ENCODE assay signal across 1 cellular context in the genomic region with DNA sequence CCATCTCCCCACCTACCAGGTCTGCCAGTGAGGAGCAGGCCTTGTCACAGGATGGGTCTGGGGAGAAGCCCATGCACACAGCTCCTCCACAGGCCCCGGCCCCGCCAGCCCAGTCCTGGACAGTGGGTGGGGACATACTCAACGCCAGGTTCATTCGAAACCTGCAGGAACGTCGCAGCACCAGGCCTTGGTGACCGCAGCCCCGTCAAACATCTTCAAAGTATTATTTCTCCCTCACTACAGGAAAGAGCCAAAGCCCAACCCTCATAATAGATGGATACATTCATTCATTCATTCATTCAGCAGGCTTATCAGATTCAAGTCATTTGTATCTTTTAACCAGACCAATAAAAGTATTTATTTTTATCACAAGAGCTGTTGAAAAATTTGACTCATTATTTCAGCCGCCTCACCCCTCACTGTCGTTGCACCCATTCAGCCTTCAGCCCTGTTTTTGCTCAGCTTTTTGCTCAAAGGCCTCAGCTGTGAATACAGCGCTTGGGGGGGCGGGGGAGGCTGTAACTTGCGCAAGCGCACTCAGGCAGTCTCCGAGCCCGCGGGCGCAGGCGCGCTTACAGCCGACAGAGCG.
A peak's percentile ranks its signal among the peaks of the same experiment; 100 is the strongest.
TF ChIP-seq lines count a peak whose summit lies in the region.

No MANE protein-coding gene starts in this region.

TF ChIP-seq in HepG2, 621 proteins besides CTCF, POLR2A, EP300 and RAD21 (continued from another document and continues in another):
- TF ChIP-seq, protein P1, sequence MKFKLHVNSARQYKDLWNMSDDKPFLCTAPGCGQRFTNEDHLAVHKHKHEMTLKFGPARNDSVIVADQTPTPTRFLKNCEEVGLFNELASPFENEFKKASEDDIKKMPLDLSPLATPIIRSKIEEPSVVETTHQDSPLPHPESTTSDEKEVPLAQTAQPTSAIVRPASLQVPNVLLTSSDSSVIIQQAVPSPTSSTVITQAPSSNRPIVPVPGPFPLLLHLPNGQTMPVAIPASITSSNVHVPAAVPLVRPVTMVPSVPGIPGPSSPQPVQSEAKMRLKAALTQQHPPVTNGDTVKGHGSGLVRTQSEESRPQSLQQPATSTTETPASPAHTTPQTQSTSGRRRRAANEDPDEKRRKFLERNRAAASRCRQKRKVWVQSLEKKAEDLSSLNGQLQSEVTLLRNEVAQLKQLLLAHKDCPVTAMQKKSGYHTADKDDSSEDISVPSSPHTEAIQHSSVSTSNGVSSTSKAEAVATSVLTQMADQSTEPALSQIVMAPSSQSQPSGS (CRISPR knock-in tag; IDR thresholded peaks at IDR 0.05), result no peak
- TF ChIP-seq MTF1 (CRISPR knock-in tag; IDR thresholded peaks at IDR 0.05) (no peak), SSRP1 (CRISPR knock-in tag; IDR thresholded peaks at IDR 0.05) (no peak), IKZF1 (IDR thresholded peaks at IDR 0.05) (no peak), PPARG (CRISPR knock-in tag; conservative IDR thresholded peaks at IDR 0.05) (no peak), ZBTB8A (CRISPR knock-in tag; IDR thresholded peaks at IDR 0.05; ENCODE audit: borderline replicate concordance, low read depth) (no peak), ZNF841 (CRISPR knock-in tag; IDR thresholded peaks at IDR 0.05; ENCODE audit: borderline replicate concordance) (no peak), NFE2 (CRISPR knock-in tag; IDR thresholded peaks at IDR 0.05) (no peak), NONO (IDR thresholded peaks at IDR 0.05) (no peak), NONO (CRISPR knock-in tag; conservative IDR thresholded peaks at IDR 0.05) (0 out of 2 replicates have a peak, but pooled peaks have one; percentile 35), PAWR (CRISPR knock-in tag; IDR thresholded peaks at IDR 0.05; ENCODE audit: borderline replicate concordance) (no peak), RELA (CRISPR knock-in tag; IDR thresholded peaks at IDR 0.05) (no peak), SMAD9 (CRISPR knock-in tag; IDR thresholded peaks at IDR 0.05) (no peak), MTA1 (CRISPR knock-in tag; IDR thresholded peaks at IDR 0.05; ENCODE audit: borderline replicate concordance) (no peak), ZC3H13 (CRISPR knock-in tag; IDR thresholded peaks at IDR 0.05) (no peak), SETDB1 (CRISPR knock-in tag; IDR thresholded peaks at IDR 0.05; ENCODE audit: borderline replicate concordance) (no peak), TAF15 (IDR thresholded peaks at IDR 0.05; ENCODE audit: low read depth, low read length, poor library complexity, severe bottlenecking) (no peak), PCBP1 (IDR thresholded peaks at IDR 0.05; ENCODE audit: borderline replicate concordance, low read depth, low read length) (peak; percentile 98), PHF21A (CRISPR knock-in tag; IDR thresholded peaks at IDR 0.05) (no peak), ZBTB7B (CRISPR knock-in tag; IDR thresholded peaks at IDR 0.05) (no peak), ZNF24 (IDR thresholded peaks at IDR 0.05) (peak; percentile 82; the same call in 1 of the 2 replicates), FOXA1 (IDR thresholded peaks at IDR 0.05) (no peak), FOXA1 (CRISPR knock-in tag; IDR thresholded peaks at IDR 0.05) (no peak), RARA (CRISPR knock-in tag; IDR thresholded peaks at IDR 0.05) (no peak), DNMT1 (CRISPR knock-in tag; IDR thresholded peaks at IDR 0.05) (no peak), NBN (conservative IDR thresholded peaks at IDR 0.05) (no peak), NCOA1 (CRISPR knock-in tag; IDR thresholded peaks at IDR 0.05) (no peak), ZKSCAN8 (CRISPR knock-in tag; IDR thresholded peaks at IDR 0.05; ENCODE audit: borderline replicate concordance) (0 out of 2 replicates have a peak, but pooled peaks have one; percentile 33), KDM5A (IDR thresholded peaks at IDR 0.05; ENCODE audit: borderline replicate concordance, low read length) (peak; percentile 68; the same call in 1 of the 2 replicates), NR2F1 (CRISPR knock-in tag; IDR thresholded peaks at IDR 0.05) (no peak), ZNF816 (CRISPR knock-in tag; IDR thresholded peaks at IDR 0.05; ENCODE audit: borderline replicate concordance) (no peak), MTF2 (CRISPR knock-in tag; IDR thresholded peaks at IDR 0.05; ENCODE audit: borderline replicate concordance) (no peak)
- TF ChIP-seq, protein P2, sequence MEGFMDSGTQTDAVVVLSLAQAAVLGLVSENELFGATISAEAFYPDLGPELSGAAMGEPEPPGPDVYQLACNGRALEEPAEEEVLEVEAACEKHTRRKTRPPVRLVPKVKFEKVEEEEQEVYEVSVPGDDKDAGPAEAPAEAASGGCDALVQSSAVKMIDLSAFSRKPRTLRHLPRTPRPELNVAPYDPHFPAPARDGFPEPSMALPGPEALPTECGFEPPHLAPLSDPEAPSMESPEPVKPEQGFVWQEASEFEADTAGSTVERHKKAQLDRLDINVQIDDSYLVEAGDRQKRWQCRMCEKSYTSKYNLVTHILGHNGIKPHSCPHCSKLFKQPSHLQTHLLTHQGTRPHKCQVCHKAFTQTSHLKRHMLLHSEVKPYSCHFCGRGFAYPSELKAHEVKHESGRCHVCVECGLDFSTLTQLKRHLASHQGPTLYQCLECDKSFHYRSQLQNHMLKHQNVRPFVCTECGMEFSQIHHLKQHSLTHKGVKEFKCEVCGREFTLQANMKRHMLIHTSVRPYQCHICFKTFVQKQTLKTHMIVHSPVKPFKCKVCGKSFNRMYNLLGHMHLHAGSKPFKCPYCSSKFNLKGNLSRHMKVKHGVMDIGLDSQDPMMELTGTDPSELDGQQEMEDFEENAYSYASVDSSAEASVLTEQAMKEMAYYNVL (CRISPR knock-in tag; IDR thresholded peaks at IDR 0.05; ENCODE audit: borderline replicate concordance), result no peak
- TF ChIP-seq, protein P3, sequence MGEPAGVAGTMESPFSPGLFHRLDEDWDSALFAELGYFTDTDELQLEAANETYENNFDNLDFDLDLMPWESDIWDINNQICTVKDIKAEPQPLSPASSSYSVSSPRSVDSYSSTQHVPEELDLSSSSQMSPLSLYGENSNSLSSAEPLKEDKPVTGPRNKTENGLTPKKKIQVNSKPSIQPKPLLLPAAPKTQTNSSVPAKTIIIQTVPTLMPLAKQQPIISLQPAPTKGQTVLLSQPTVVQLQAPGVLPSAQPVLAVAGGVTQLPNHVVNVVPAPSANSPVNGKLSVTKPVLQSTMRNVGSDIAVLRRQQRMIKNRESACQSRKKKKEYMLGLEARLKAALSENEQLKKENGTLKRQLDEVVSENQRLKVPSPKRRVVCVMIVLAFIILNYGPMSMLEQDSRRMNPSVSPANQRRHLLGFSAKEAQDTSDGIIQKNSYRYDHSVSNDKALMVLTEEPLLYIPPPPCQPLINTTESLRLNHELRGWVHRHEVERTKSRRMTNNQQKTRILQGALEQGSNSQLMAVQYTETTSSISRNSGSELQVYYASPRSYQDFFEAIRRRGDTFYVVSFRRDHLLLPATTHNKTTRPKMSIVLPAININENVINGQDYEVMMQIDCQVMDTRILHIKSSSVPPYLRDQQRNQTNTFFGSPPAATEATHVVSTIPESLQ (CRISPR knock-in tag; conservative IDR thresholded peaks at IDR 0.05), result 0 out of 2 replicates have a peak, but pooled peaks have one; percentile 25
- TF ChIP-seq, protein P4, sequence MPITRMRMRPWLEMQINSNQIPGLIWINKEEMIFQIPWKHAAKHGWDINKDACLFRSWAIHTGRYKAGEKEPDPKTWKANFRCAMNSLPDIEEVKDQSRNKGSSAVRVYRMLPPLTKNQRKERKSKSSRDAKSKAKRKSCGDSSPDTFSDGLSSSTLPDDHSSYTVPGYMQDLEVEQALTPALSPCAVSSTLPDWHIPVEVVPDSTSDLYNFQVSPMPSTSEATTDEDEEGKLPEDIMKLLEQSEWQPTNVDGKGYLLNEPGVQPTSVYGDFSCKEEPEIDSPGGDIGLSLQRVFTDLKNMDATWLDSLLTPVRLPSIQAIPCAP (CRISPR knock-in tag; IDR thresholded peaks at IDR 0.05; ENCODE audit: low read depth), result no peak
- TF ChIP-seq, protein P5, sequence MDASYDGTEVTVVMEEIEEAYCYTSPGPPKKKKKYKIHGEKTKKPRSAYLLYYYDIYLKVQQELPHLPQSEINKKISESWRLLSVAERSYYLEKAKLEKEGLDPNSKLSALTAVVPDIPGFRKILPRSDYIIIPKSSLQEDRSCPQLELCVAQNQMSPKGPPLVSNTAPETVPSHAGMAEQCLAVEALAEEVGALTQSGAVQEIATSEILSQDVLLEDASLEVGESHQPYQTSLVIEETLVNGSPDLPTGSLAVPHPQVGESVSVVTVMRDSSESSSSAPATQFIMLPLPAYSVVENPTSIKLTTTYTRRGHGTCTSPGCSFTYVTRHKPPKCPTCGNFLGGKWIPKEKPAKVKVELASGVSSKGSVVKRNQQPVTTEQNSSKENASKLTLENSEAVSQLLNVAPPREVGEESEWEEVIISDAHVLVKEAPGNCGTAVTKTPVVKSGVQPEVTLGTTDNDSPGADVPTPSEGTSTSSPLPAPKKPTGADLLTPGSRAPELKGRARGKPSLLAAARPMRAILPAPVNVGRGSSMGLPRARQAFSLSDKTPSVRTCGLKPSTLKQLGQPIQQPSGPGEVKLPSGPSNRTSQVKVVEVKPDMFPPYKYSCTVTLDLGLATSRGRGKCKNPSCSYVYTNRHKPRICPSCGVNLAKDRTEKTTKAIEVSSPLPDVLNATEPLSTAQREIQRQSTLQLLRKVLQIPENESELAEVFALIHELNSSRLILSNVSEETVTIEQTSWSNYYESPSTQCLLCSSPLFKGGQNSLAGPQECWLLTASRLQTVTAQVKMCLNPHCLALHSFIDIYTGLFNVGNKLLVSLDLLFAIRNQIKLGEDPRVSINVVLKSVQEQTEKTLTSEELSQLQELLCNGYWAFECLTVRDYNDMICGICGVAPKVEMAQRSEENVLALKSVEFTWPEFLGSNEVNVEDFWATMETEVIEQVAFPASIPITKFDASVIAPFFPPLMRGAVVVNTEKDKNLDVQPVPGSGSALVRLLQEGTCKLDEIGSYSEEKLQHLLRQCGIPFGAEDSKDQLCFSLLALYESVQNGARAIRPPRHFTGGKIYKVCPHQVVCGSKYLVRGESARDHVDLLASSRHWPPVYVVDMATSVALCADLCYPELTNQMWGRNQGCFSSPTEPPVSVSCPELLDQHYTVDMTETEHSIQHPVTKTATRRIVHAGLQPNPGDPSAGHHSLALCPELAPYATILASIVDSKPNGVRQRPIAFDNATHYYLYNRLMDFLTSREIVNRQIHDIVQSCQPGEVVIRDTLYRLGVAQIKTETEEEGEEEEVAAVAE (CRISPR knock-in tag; IDR thresholded peaks at IDR 0.05; ENCODE audit: borderline replicate concordance), result no peak
- TF ChIP-seq, protein P6, sequence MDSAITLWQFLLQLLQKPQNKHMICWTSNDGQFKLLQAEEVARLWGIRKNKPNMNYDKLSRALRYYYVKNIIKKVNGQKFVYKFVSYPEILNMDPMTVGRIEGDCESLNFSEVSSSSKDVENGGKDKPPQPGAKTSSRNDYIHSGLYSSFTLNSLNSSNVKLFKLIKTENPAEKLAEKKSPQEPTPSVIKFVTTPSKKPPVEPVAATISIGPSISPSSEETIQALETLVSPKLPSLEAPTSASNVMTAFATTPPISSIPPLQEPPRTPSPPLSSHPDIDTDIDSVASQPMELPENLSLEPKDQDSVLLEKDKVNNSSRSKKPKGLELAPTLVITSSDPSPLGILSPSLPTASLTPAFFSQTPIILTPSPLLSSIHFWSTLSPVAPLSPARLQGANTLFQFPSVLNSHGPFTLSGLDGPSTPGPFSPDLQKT (CRISPR knock-in tag; IDR thresholded peaks at IDR 0.05; ENCODE audit: borderline replicate concordance), result no peak
- TF ChIP-seq, protein P7, sequence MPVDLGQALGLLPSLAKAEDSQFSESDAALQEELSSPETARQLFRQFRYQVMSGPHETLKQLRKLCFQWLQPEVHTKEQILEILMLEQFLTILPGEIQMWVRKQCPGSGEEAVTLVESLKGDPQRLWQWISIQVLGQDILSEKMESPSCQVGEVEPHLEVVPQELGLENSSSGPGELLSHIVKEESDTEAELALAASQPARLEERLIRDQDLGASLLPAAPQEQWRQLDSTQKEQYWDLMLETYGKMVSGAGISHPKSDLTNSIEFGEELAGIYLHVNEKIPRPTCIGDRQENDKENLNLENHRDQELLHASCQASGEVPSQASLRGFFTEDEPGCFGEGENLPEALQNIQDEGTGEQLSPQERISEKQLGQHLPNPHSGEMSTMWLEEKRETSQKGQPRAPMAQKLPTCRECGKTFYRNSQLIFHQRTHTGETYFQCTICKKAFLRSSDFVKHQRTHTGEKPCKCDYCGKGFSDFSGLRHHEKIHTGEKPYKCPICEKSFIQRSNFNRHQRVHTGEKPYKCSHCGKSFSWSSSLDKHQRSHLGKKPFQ (CRISPR knock-in tag; IDR thresholded peaks at IDR 0.05; ENCODE audit: insufficient replicate concordance), result no peak
- TF ChIP-seq, protein P8, sequence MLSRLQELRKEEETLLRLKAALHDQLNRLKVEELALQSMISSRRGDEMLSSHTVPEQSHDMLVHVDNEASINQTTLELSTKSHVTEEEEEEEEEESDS (CRISPR knock-in tag; IDR thresholded peaks at IDR 0.05; ENCODE audit: borderline replicate concordance), result 0 out of 2 replicates have a peak, but pooled peaks have one; percentile 72
- TF ChIP-seq, protein P9, sequence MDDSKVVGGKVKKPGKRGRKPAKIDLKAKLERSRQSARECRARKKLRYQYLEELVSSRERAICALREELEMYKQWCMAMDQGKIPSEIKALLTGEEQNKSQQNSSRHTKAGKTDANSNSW (CRISPR knock-in tag; IDR thresholded peaks at IDR 0.05; ENCODE audit: borderline replicate concordance), result 0 out of 2 replicates have a peak, but pooled peaks have one; percentile 58
- TF ChIP-seq, protein P10, sequence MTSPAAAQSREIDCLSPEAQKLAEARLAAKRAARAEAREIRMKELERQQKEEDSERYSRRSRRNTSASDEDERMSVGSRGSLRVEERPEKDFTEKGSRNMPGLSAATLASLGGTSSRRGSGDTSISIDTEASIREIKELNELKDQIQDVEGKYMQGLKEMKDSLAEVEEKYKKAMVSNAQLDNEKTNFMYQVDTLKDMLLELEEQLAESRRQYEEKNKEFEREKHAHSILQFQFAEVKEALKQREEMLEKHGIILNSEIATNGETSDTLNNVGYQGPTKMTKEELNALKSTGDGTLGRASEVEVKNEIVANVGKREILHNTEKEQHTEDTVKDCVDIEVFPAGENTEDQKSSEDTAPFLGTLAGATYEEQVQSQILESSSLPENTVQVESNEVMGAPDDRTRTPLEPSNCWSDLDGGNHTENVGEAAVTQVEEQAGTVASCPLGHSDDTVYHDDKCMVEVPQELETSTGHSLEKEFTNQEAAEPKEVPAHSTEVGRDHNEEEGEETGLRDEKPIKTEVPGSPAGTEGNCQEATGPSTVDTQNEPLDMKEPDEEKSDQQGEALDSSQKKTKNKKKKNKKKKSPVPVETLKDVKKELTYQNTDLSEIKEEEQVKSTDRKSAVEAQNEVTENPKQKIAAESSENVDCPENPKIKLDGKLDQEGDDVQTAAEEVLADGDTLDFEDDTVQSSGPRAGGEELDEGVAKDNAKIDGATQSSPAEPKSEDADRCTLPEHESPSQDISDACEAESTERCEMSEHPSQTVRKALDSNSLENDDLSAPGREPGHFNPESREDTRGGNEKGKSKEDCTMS (CRISPR knock-in tag; conservative IDR thresholded peaks at IDR 0.05), result no peak
- TF ChIP-seq, protein P11, sequence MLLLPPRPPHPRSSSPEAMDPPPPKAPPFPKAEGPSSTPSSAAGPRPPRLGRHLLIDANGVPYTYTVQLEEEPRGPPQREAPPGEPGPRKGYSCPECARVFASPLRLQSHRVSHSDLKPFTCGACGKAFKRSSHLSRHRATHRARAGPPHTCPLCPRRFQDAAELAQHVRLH (CRISPR knock-in tag; IDR thresholded peaks at IDR 0.05; ENCODE audit: borderline replicate concordance, low read depth), result no peak
